11 cellular contexts compared by ENCODE assay signal in genomic region chr3:169227911-169228310, GRCh38.
DNase-seq lines count a peak whose midpoint lies in the region; ATAC-seq, FAIRE-seq and TF ChIP-seq lines count a peak whose summit lies in the region.
"Had no signal": no experiment of that assay in that cellular context is flagged by ENCODE, and none has a peak within 500 bp of the region (broad histone marks: within the 10 kb centered on the region; RNA-seq: fewer than 3 reads in every experiment).

No MANE protein-coding gene starts in this region.

- POLR2A ChIA-PET in AG04449 (lab: Yijun Ruan, JAX) (interaction anchor here (0.8 to 1.9 kb wide), 2 partner anchors 9 to 15 kb away, joined by 4 to 8 read pairs; no protein-coding TSS in a partner anchor), A673 (lab: Charles Lee; ENCODE audit: low non-redundant PET) (interaction anchor here (0.6 kb wide), 1 partner anchor 10 kb away, joined by 5 read pairs; no protein-coding TSS in a partner anchor)

- no peaks in the 10 kb centered on the region for H3K27me3 Mint-ChIP-seq in astrocyte (ENCODE audit: low read depth, unreplicated experiment)
- H3K27me3 Mint-ChIP-seq: central memory CD8-positive, alpha-beta T cell had no signal

- intact Hi-C loops in A673 (cut with micrococcal nuclease; ENCODE audit: unreplicated experiment) (no loop called here), dorsolateral prefrontal cortex (cut with DNase I) (loop anchor here in 1 of 2 donors (10.0 kb wide), 1 partner anchor 437 kb away; the partner anchor contains the start of gene MECOM)

- H3K4me1 ChIP-seq in astrocyte (ENCODE audit: insufficient read depth, low read length) (peaks cover 3% of the 10 kb centered on the region), A673 (ENCODE audit: insufficient read depth, low read length, poor library complexity, severe bottlenecking) (peaks cover 13% of the 10 kb centered on the region)
- H3K4me1 ChIP-seq: pancreas had no signal

- H3K27ac Mint-ChIP-seq in astrocyte (ENCODE audit: unreplicated experiment): no peak overlapping the region

- no peak overlapping the region for H2AFZ ChIP-seq in astrocyte (ENCODE audit: low read depth, low read length)

- H3K36me3 ChIP-seq in astrocyte (ENCODE audit: insufficient read depth, low read length) (no peaks in the 10 kb centered on the region), A673 (ENCODE audit: insufficient read depth, low read length, poor library complexity, severe bottlenecking) (no peaks in the 10 kb centered on the region)
- H3K36me3 ChIP-seq: BLaER1 treated with 17β-estradiol and CSF1 and Interleukin-3, amounts not matched to agents 10 nM and 100 nM; pancreas had no signal

- H3K9me3 ChIP-seq in astrocyte (ENCODE audit: insufficient read depth, low read depth, low read length): no peaks in the 10 kb centered on the region
- H3K9me3 ChIP-seq in A673 (ENCODE audit: low read depth, low read length, poor library complexity, severe bottlenecking): no peaks in the 10 kb centered on the region
- H3K9me3 ChIP-seq: BLaER1 treated with 17β-estradiol and CSF1 and Interleukin-3, amounts not matched to agents 10 nM and 100 nM; pancreas had no signal

- no peaks in the 10 kb centered on the region for H3K79me2 ChIP-seq in astrocyte (ENCODE audit: insufficient read depth, low read length)

- peaks cover 3% of the 10 kb centered on the region for H3K4me1 Mint-ChIP-seq in astrocyte (ENCODE audit: low read depth, unreplicated experiment)
- H3K4me1 Mint-ChIP-seq: central memory CD8-positive, alpha-beta T cell had no signal

- H4K20me1 ChIP-seq in astrocyte (ENCODE audit: insufficient read depth, low read length): no peaks in the 10 kb centered on the region
- H4K20me1 ChIP-seq: BLaER1 treated with 17β-estradiol and CSF1 and Interleukin-3, amounts not matched to agents 10 nM and 100 nM had no signal

- H3K4me3 ChIP-seq in AG04449 (ENCODE audit: low read depth, low read length) (no peak overlapping the region), astrocyte (ENCODE audit: insufficient read depth, low read depth, low read length) (no peak overlapping the region), A673 (ENCODE audit: low read depth, low read length, poor library complexity, severe bottlenecking) (no peak overlapping the region), dorsolateral prefrontal cortex (no peak overlapping the region)
- H3K4me3 ChIP-seq: BLaER1 treated with 17β-estradiol and CSF1 and Interleukin-3, amounts not matched to agents 10 nM and 100 nM; pancreas had no signal

- CTCF ChIA-PET in AG04449 (lab: Yijun Ruan, JAX): interaction anchor here (0.7 to 4.7 kb wide), 3 partner anchors 9 to 79 kb away, joined by 3 to 22 read pairs (median 3); no protein-coding TSS in a partner anchor
- CTCF ChIA-PET in A673 (lab: Charles Lee): no interaction called here

- ATAC-seq in GM19455 (IDR thresholded peaks at IDR 0.05; ENCODE audit: unreplicated experiment) (peak; percentile 86), HG03196 (IDR thresholded peaks at IDR 0.05; ENCODE audit: unreplicated experiment) (peak; percentile 66)

- no peak overlapping the region for H3K4me3 Mint-ChIP-seq in astrocyte (ENCODE audit: unreplicated experiment)
- H3K4me3 Mint-ChIP-seq: central memory CD8-positive, alpha-beta T cell had no signal

- no peaks in the 10 kb centered on the region for H3K36me3 Mint-ChIP-seq in astrocyte (ENCODE audit: low read depth, unreplicated experiment)

- no peak for TF ChIP-seq CTCF in AG04449 (IDR thresholded peaks at IDR 0.05; ENCODE audit: insufficient read depth, low read length, missing control alignments)
- TF ChIP-seq CTCF in astrocyte (IDR thresholded peaks at IDR 0.05; ENCODE audit: insufficient read depth, low read depth, low read length): no peak
- TF ChIP-seq CTCF in A673 (conservative IDR thresholded peaks at IDR 0.05; ENCODE audit: low read depth, low read length): no peak
- no peak for TF ChIP-seq CTCF in dorsolateral prefrontal cortex (IDR thresholded peaks at IDR 0.05 in 54 of 56, conservative IDR thresholded peaks at IDR 0.05 in 2 of 56; ENCODE audit: low read depth in 1 of 56, partially characterized antibody in 56 of 56)

- BruUV-seq in A673 (replicated peaks; lab: Mats Ljungman, UMichigan): no TSS peak

- peak; percentile 34 for FAIRE-seq in astrocyte (lab: Jason Lieb, UNC)
- FAIRE-seq: pancreas had no signal

- no peaks in the 10 kb centered on the region for H3K9me3 Mint-ChIP-seq in astrocyte (ENCODE audit: unreplicated experiment)
- H3K9me3 Mint-ChIP-seq: central memory CD8-positive, alpha-beta T cell had no signal

- H3K9ac ChIP-seq in astrocyte (ENCODE audit: low read length): no peak overlapping the region
- H3K9ac ChIP-seq: BLaER1 treated with 17β-estradiol and CSF1 and Interleukin-3, amounts not matched to agents 10 nM and 100 nM had no signal

- DNase-seq in AG04449 (ENCODE audit: low read depth, low spot score) (peak; percentile 81), astrocyte (ENCODE audit: low read depth) (peak; percentile 95), A673 (ENCODE audit: low spot score) (no peak), caudate nucleus (lab: John Stamatoyannopoulos, UW) (no peak), HCEC 1CT (no peak), dorsolateral prefrontal cortex (no peak)
- DNase-seq: pancreas had no signal

- H3K27ac ChIP-seq in astrocyte (ENCODE audit: low read depth, low read length) (no peak overlapping the region), A673 (ENCODE audit: low read depth, low read length, poor library complexity, severe bottlenecking) (no peak overlapping the region), caudate nucleus (ENCODE audit: low read depth, low read length) (no peak overlapping the region), dorsolateral prefrontal cortex (no peak overlapping the region)
- H3K27ac ChIP-seq: BLaER1 treated with 17β-estradiol and CSF1 and Interleukin-3, amounts not matched to agents 10 nM and 100 nM; pancreas had no signal

- H3K27me3 ChIP-seq in astrocyte (ENCODE audit: insufficient read depth, low read length): no peaks in the 10 kb centered on the region
- no peaks in the 10 kb centered on the region for H3K27me3 ChIP-seq in A673 (replicated peaks; ENCODE audit: insufficient read depth, low read depth, low read length, poor library complexity)
- peaks cover 0 to 9% (median 0%) of the 10 kb centered on the region in 45 donors for H3K27me3 ChIP-seq in dorsolateral prefrontal cortex
- H3K27me3 ChIP-seq: pancreas had no signal

- no peak overlapping the region for H3K4me2 ChIP-seq in astrocyte (ENCODE audit: low read length)

Comparison
In these comparisons a context has a peak if more than half of its experiments do, and no peak if none do; other contexts are left out.
1. DNase-seq: peak in AG04449 (single experiment) and astrocyte (single experiment); none in A673 (single experiment), caudate nucleus (0 of 61), HCEC 1CT (single experiment) and dorsolateral prefrontal cortex (0 of 10).